In genomic region chr17:278055-279028, GRCh38 we compare ENCODE assay signal across 16 cellular contexts.
DNase-seq lines count a peak whose midpoint lies in the region; ATAC-seq and TF ChIP-seq lines count a peak whose summit lies in the region.
"Had no signal": no experiment of that assay in that cellular context is flagged by ENCODE, and none has a peak within 500 bp of the region (broad histone marks: within the 10 kb centered on the region; RNA-seq: fewer than 3 reads in every experiment).

No MANE protein-coding gene starts in this region.

- H3K14ac ChIP-seq in neuronal stem cell (ENCODE audit: low read length), result no peak overlapping the region

- no peak overlapping the region for H3K4me2 ChIP-seq in neuronal stem cell (ENCODE audit: insufficient read depth, low read length, poor library complexity, severe bottlenecking)
- H3K4me2 ChIP-seq: KMS-11, PC-9 had no signal

- H3K4me1 ChIP-seq in adrenal gland (replicated peaks in 1 of 2) (peaks cover 0 to 12% of the 10 kb centered on the region in 2 donors), neuronal stem cell (ENCODE audit: control insufficient read depth in 2 of 2, insufficient read depth in 1 of 2, low read depth in 1 of 2, low read length in 2 of 2) (no peaks in the 10 kb centered on the region)

- H3K79me1 ChIP-seq in neuronal stem cell (ENCODE audit: low read depth, low read length), result no peaks in the 10 kb centered on the region

- H3K27ac ChIP-seq in adrenal gland, result peak overlapping the region in 2 of 5 donors; percentile 36 to 58
- H3K27ac ChIP-seq in neuronal stem cell (replicated peaks; ENCODE audit: low read length), result no peak overlapping the region
- H3K27ac ChIP-seq: BLaER1, KMS-11, PC-9 had no signal

- peak overlapping the region; percentile 50 for H3K9ac ChIP-seq in neuronal stem cell (ENCODE audit: low read depth, low read length, poor library complexity)
- H3K9ac ChIP-seq: BLaER1, KMS-11 had no signal

- no peak overlapping the region for H3K4ac ChIP-seq in neuronal stem cell (ENCODE audit: low read length)

- no peak overlapping the region for H2BK12ac ChIP-seq in neuronal stem cell (ENCODE audit: low read length)

- H3K4me3 ChIP-seq in adrenal gland (no peak overlapping the region), neuronal stem cell (ENCODE audit: low read length in 2 of 2) (no peak overlapping the region)
- H3K4me3 ChIP-seq: BLaER1, PC-9 had no signal

- intact Hi-C loops in adrenal gland (cut with DNase I), result no loop called here

- no peak overlapping the region for H2BK120ac ChIP-seq in neuronal stem cell (ENCODE audit: low read depth, low read length)

- H2AFZ ChIP-seq in neuronal stem cell (ENCODE audit: low read length), result no peak overlapping the region
- H2AFZ ChIP-seq: PC-9 had no signal

- no peak overlapping the region for H4K91ac ChIP-seq in neuronal stem cell (ENCODE audit: low read depth, low read length, poor library complexity)

- no peak overlapping the region for H3K18ac ChIP-seq in neuronal stem cell (ENCODE audit: low read length)

- no peak overlapping the region for H2BK5ac ChIP-seq in neuronal stem cell (ENCODE audit: low read length)

- H3K23ac ChIP-seq in neuronal stem cell (ENCODE audit: low read depth, low read length, poor library complexity), result no peak overlapping the region

- H2BK15ac ChIP-seq in neuronal stem cell (ENCODE audit: low read length), result no peak overlapping the region

- peak; percentile 21 for DNase-seq in activated effector memory CD4-positive, alpha-beta T cell treated with anti-CD3 and anti-CD28 coated beads, Interleukin-2, amount 50 U/mL, for 16 hours
- no peak for DNase-seq in activated effector memory CD4-positive, alpha-beta T cell treated with Interleukin-2 at 50 U/mL for 16 hours
- DNase-seq in adrenal gland, result peak in 4 of 7 donors; percentile 12 to 39 (median 16)
- DNase-seq in neuronal stem cell (ENCODE audit: low spot score), result no peak
- peak; percentile 17 for DNase-seq in ureter (ENCODE audit: low spot score)
- DNase-seq in germinal center (ENCODE audit: low spot score), result no peak
- DNase-seq: DMS79 treated with DMSO at 0.1 percent for 48 hours, HCEC 1CT, NCI-H1092 treated with DMSO at 0.1 percent for 48 hours, NCI-H1694, NCI-H524, PC-9 had no signal

- H3K27me3 ChIP-seq in adrenal gland (no peaks in the 10 kb centered on the region), neuronal stem cell (ENCODE audit: control insufficient read depth in 3 of 3, insufficient read depth in 3 of 3, low read depth in 1 of 3, low read length in 3 of 3) (no peaks in the 10 kb centered on the region)
- H3K27me3 ChIP-seq: BLaER1 had no signal

- H2AK5ac ChIP-seq in neuronal stem cell (ENCODE audit: low read depth, low read length), result no peak overlapping the region

- H3K36me3 ChIP-seq in adrenal gland (replicated peaks in 1 of 2) (no peaks in the 10 kb centered on the region), neuronal stem cell (replicated peaks in 1 of 2; ENCODE audit: control insufficient read depth in 2 of 2, insufficient read depth in 2 of 2, low read length in 2 of 2) (no peaks in the 10 kb centered on the region)

- H4K8ac ChIP-seq in neuronal stem cell (ENCODE audit: low read depth, low read length), result no peak overlapping the region

- 82 to 89% (median 86%) methylated on average over 17 of the region's 17 CpGs for WGBS in adrenal gland, 4 donors
- WGBS in neuronal stem cell (ENCODE audit: extremely low coverage in 2 of 2, insufficient read length in 2 of 2, insufficient replicate concordance in 1 of 2), 2 donors, result no CpG with 5 or more reads among the region's 17 CpGs

- H3K9me3 ChIP-seq in adrenal gland (replicated peaks in 1 of 3) (no peaks in the 10 kb centered on the region), neuronal stem cell (replicated peaks in 1 of 2; ENCODE audit: control insufficient read depth in 2 of 2, insufficient read depth in 1 of 2, low read depth in 1 of 2, low read length in 2 of 2) (peaks cover 5 to 12% of the 10 kb centered on the region in 2 donors)
- H3K9me3 ChIP-seq: BLaER1 had no signal

- TF ChIP-seq POLR2A in adrenal gland (IDR thresholded peaks at IDR 0.05), result no peak

- no peak for TF ChIP-seq CTCF in adrenal gland (IDR thresholded peaks at IDR 0.05)

- ATAC-seq in HG02759 (IDR thresholded peaks at IDR 0.05; ENCODE audit: unreplicated experiment) (no peak), GM19463 (IDR thresholded peaks at IDR 0.05; ENCODE audit: unreplicated experiment) (no peak)

Comparison
In these comparisons a context has a peak if more than half of its experiments do, and no peak if none do; other contexts are left out.
1. DNase-seq: peak in activated effector memory CD4-positive, alpha-beta T cell treated with anti-CD3 and anti-CD28 coated beads, Interleukin-2, amount 50 U/mL, for 16 hours (single experiment), adrenal gland (4 of 7) and ureter (single experiment); none in activated effector memory CD4-positive, alpha-beta T cell treated with Interleukin-2 at 50 U/mL for 16 hours (single experiment), neuronal stem cell (single experiment) and germinal center (single experiment).